Comparison of ENCODE assay signal across 9 cellular contexts in genomic region chr12:19031032-19031431, GRCh38.
DNase-seq lines count a peak whose midpoint lies in the region; ATAC-seq and TF ChIP-seq lines count a peak whose summit lies in the region.
"Had no signal": no experiment of that assay in that cellular context is flagged by ENCODE, and none has a peak within 500 bp of the region (broad histone marks: within the 10 kb centered on the region; RNA-seq: fewer than 3 reads in every experiment).

No MANE protein-coding gene starts in this region.

- H3K27me3 Mint-ChIP-seq in T-helper 17 cell, result peaks cover 7% of the 10 kb centered on the region

- H3K14ac ChIP-seq in IMR-90 (replicated peaks; ENCODE audit: low read depth, low read length), result peak overlapping the region; percentile 38; the same call in 1 of the 2 replicates

- intact Hi-C loops in IMR-90 (cut with micrococcal nuclease), result no loop called here

- no peak overlapping the region for H3K4me3 Mint-ChIP-seq in T-helper 17 cell

- H3K4ac ChIP-seq in IMR-90 (ENCODE audit: low read depth, low read length), result no peak overlapping the region

- peak; percentile 38 for DNase-seq in AG09319 (ENCODE audit: extremely low read depth, low read depth)
- DNase-seq in IMR-90, result peak; percentile 85
- peak; percentile 84 for DNase-seq in brain microvascular endothelial cell
- DNase-seq in kidney glomerular epithelial cell (lab: John Stamatoyannopoulos, UW), result peak; percentile 60
- no peak for DNase-seq in NCI-H1694 (lab: John Stamatoyannopoulos, UW)
- DNase-seq in superior temporal gyrus (ENCODE audit: extremely low spot score), result no peak
- no peak for DNase-seq in T-helper 17 cell
- DNase-seq: stimulated activated CD4-positive, alpha-beta T cell treated with anti-CD3 and anti-CD28 coated beads, Interleukin-12 subunit alpha, Interleukin-12 subunit beta, amount 100 ng/mL, for 4 hours had no signal

- ATAC-seq in IMR-90 (ENCODE audit: low read depth) (peak; percentile 87), T-helper 17 cell (no peak), HG03354 (IDR thresholded peaks at IDR 0.05; ENCODE audit: poor library complexity, severe bottlenecking, unreplicated experiment) (no peak)

- no peaks in the 10 kb centered on the region for H3K27me3 ChIP-seq in IMR-90 (ENCODE audit: control insufficient read depth, insufficient read depth, low read length)
- H3K27me3 ChIP-seq in brain microvascular endothelial cell (replicated peaks), result no peaks in the 10 kb centered on the region

- no peaks in the 10 kb centered on the region for H3K4me1 Mint-ChIP-seq in T-helper 17 cell

- H3K56ac ChIP-seq in IMR-90 (ENCODE audit: extremely low read depth, insufficient read depth, low read length), result no peak overlapping the region

- dilution Hi-C loops in IMR-90 (cut with HindIII; ENCODE audit: low sequenced_read_pairs, unreplicated experiment), result no loop called here

- no peak overlapping the region for H3K27ac ChIP-seq in IMR-90 (ENCODE audit: insufficient read depth, low read length)
- H3K27ac ChIP-seq in brain microvascular endothelial cell, result no peak overlapping the region

- H3K9me3 ChIP-seq in IMR-90 (ENCODE audit: control insufficient read depth, insufficient read depth, low read length), result peaks cover 5% of the 10 kb centered on the region; the same call in 1 of the 2 replicates
- H3K9me3 ChIP-seq in T-helper 17 cell (ENCODE audit: control insufficient read depth, low read length, poor library complexity, severe bottlenecking), result no peaks in the 10 kb centered on the region

- no peaks in the 10 kb centered on the region for H4K20me1 ChIP-seq in IMR-90 (ENCODE audit: insufficient read depth, low read length)

- H2AFZ ChIP-seq in IMR-90 (replicated peaks; ENCODE audit: low read length, poor library complexity), result no peak overlapping the region

- no peak overlapping the region for H4K91ac ChIP-seq in IMR-90 (ENCODE audit: insufficient read depth, low read depth, low read length)

- H3K4me3 ChIP-seq in IMR-90 (ENCODE audit: insufficient read depth, low read depth, low read length), result no peak overlapping the region
- no peak overlapping the region for H3K4me3 ChIP-seq in brain microvascular endothelial cell (ENCODE audit: low read depth, low read length)

- TF ChIP-seq CTCF in AG09319 (IDR thresholded peaks at IDR 0.05; ENCODE audit: low read depth, low read length) (no peak), IMR-90 (conservative IDR thresholded peaks at IDR 0.05; ENCODE audit: low read depth, low read length) (no peak), brain microvascular endothelial cell (IDR thresholded peaks at IDR 0.05; ENCODE audit: low read depth, low read length, missing control alignments) (no peak)

- no peak overlapping the region for H4K5ac ChIP-seq in IMR-90 (ENCODE audit: low read depth, low read length)

- no peak overlapping the region for H2AK5ac ChIP-seq in IMR-90 (ENCODE audit: low read depth, low read length)

- no peak overlapping the region for H2AK9ac ChIP-seq in IMR-90 (replicated peaks; ENCODE audit: low read depth, low read length, poor library complexity)

- no CpG with 5 or more reads among the region's 4 CpGs for WGBS in IMR-90 (ENCODE audit: extremely low coverage in 2 of 2, insufficient read length in 1 of 2), 2 experiments

- TF ChIP-seq RAD21 in IMR-90 (IDR thresholded peaks at IDR 0.05; ENCODE audit: low read length), result no peak

- H3K4me1 ChIP-seq in IMR-90 (ENCODE audit: control insufficient read depth, insufficient read depth, low read length), result peaks cover 3% of the 10 kb centered on the region; the same call in 1 of the 2 replicates

- H3K36me3 Mint-ChIP-seq in T-helper 17 cell (ENCODE audit: low read depth), result no peaks in the 10 kb centered on the region

- CTCF ChIA-PET in IMR-90 (lab: Yijun Ruan, JAX), result no interaction called here

- H2BK120ac ChIP-seq in IMR-90 (ENCODE audit: low read depth, low read length), result 0 out of 2 replicates have a peak overlapping the region, but pooled peaks have one; percentile 47

- no peak overlapping the region for H2BK5ac ChIP-seq in IMR-90 (ENCODE audit: low read depth, low read length, poor library complexity, severe bottlenecking)

- H3K4me2 ChIP-seq in IMR-90 (ENCODE audit: low read depth, low read length), result peak overlapping the region; percentile 12; the same call in 1 of the 2 replicates

- POLR2A ChIA-PET in IMR-90 (lab: Charles Lee; ENCODE audit: unreplicated experiment), result interaction anchor here (0.7 kb wide), 1 partner anchor 457 kb away, joined by 3 read pairs; no protein-coding TSS in a partner anchor

- H3K27ac Mint-ChIP-seq in T-helper 17 cell, result no peak overlapping the region

- H2BK15ac ChIP-seq in IMR-90 (ENCODE audit: low read depth, low read length), result no peak overlapping the region

- H3K79me1 ChIP-seq in IMR-90 (ENCODE audit: low read depth in 1 of 2, low read length in 2 of 2), result no peaks in the 10 kb centered on the region

- no peak overlapping the region for H3K9ac ChIP-seq in IMR-90 (ENCODE audit: low read depth, low read length)

- no peaks in the 10 kb centered on the region for H3K9me1 ChIP-seq in IMR-90 (ENCODE audit: insufficient read depth, low read length)

- in situ Hi-C loops in IMR-90 (cut with MboI; ENCODE audit: low sequenced_read_pairs) (no loop called here), brain microvascular endothelial cell (cut with HindIII; ENCODE audit: low pct_ligation_motif_present, low sequenced_read_pairs) (no loop called here)

- H3K23ac ChIP-seq in IMR-90 (ENCODE audit: low read depth, low read length), result no peak overlapping the region

- no TSS peak for BruUV-seq in IMR-90 (replicated peaks; lab: Mats Ljungman, UMichigan)

- H3K36me3 ChIP-seq in IMR-90 (ENCODE audit: control insufficient read depth, insufficient read depth, low read length) (no peaks in the 10 kb centered on the region), brain microvascular endothelial cell (replicated peaks) (no peaks in the 10 kb centered on the region)

- 0 out of 2 replicates have a peak overlapping the region, but pooled peaks have one; percentile 4 for H3K18ac ChIP-seq in IMR-90 (ENCODE audit: low read depth, low read length)

- H4K8ac ChIP-seq in IMR-90 (ENCODE audit: low read depth in 2 of 2, low read length in 2 of 2), result no peak overlapping the region

- H2BK20ac ChIP-seq in IMR-90 (ENCODE audit: low read depth, low read length), result no peak overlapping the region; the same call in 1 of the 2 replicates

- TF ChIP-seq POLR2A in IMR-90 (IDR thresholded peaks at IDR 0.05; ENCODE audit: low read depth, low read length), result no peak

TF ChIP-seq in IMR-90, 13 proteins besides CTCF, POLR2A, EP300 and RAD21:
- TF ChIP-seq CEBPB (IDR thresholded peaks at IDR 0.05; ENCODE audit: low read depth, low read length) (no peak), FOS (IDR thresholded peaks at IDR 0.05; ENCODE audit: low read depth, low read length) (no peak), CHD1 (IDR thresholded peaks at IDR 0.05; ENCODE audit: low read depth, low read length) (no peak), MAZ (IDR thresholded peaks at IDR 0.05; ENCODE audit: borderline replicate concordance, low read depth, low read length) (no peak), RFX5 (IDR thresholded peaks at IDR 0.05; ENCODE audit: low read depth, low read length) (no peak), ELK1 (IDR thresholded peaks at IDR 0.05; ENCODE audit: borderline replicate concordance, low read depth, low read length) (no peak), USF2 (IDR thresholded peaks at IDR 0.05; ENCODE audit: low read depth, low read length) (no peak), NFE2L2 (IDR thresholded peaks at IDR 0.05; ENCODE audit: low read depth, low read length) (no peak), SMC3 (IDR thresholded peaks at IDR 0.05; ENCODE audit: low read depth, low read length) (no peak), BHLHE40 (IDR thresholded peaks at IDR 0.05; ENCODE audit: low read depth, low read length) (no peak), RCOR1 (IDR thresholded peaks at IDR 0.05; ENCODE audit: insufficient replicate concordance, low read length) (no peak), MAFK (IDR thresholded peaks at IDR 0.05; ENCODE audit: low read depth, low read length) (no peak), MXI1 (IDR thresholded peaks at IDR 0.05; ENCODE audit: borderline replicate concordance, low read depth, low read length) (no peak)
TF ChIP-seq in IMR-90: peak in this region for 0.

Comparison
In these comparisons a context has a peak if more than half of its experiments do, and no peak if none do; other contexts are left out.
1. DNase-seq: peak in AG09319 (single experiment), IMR-90 (single experiment), brain microvascular endothelial cell (single experiment) and kidney glomerular epithelial cell (single experiment); none in NCI-H1694 (single experiment), superior temporal gyrus (single experiment) and T-helper 17 cell (0 of 3).